ENCODE assay signal across 28 cellular contexts in genomic region chr12:132062481-132062880, GRCh38.
"Had no signal": no experiment of that assay in that cellular context is flagged by ENCODE, and none has a peak within 500 bp of the region (broad histone marks: within the 10 kb centered on the region; RNA-seq: fewer than 3 reads in every experiment).

No MANE protein-coding gene starts in this region.

- H3K4me3 ChIP-seq: ascending aorta, body of pancreas, K562, SJCRH30 had no signal

- H3K4me1 ChIP-seq: ascending aorta, body of pancreas, SJCRH30 had no signal

- DNase-seq: activated CD4-positive, alpha-beta T cell treated with anti-CD3 and anti-CD28 coated beads for 4 hours; activated CD8-positive, alpha-beta memory T cell treated with anti-CD3 and anti-CD28 coated beads, Interleukin-2, amount 10 ng/mL, durations not matched to agents 7 days and 5 days; activated naive CD8-positive, alpha-beta T cell treated with anti-CD3 and anti-CD28 coated beads, Interleukin-2, amount 50 U/mL, for 24 hours; activated T-cell treated with anti-CD3 and anti-CD28 coated beads, Interleukin-2, amount 50 U/mL, for 4 hours; amniotic stem cell; body of pancreas; central memory CD4-positive, alpha-beta T cell; Kasumi-1; NCI-H1105 treated with DMSO at 0.1 percent for 48 hours; NCI-H1436 treated with DMSO at 0.1 percent for 48 hours; NCI-H187; NCI-H2081 treated with DMSO at 0.1 percent for 48 hours; NCI-H2171; NCI-H2227 treated with DMSO at 0.1 percent for 48 hours; NCI-H526; NCI-H82; OCI-M1; Right ventricle myocardium superior; SJCRH30; SK-N-SH; T-helper 1 cell had no signal

- H3K27me3 ChIP-seq: ascending aorta, body of pancreas, SJCRH30 had no signal

- H3K27ac ChIP-seq: ascending aorta, body of pancreas, RWPE1, SJCRH30 had no signal

- H3K4me2 ChIP-seq: SK-N-SH had no signal

- H3K9ac ChIP-seq: SK-N-SH had no signal

- H3K27me3 Mint-ChIP-seq: activated CD8-positive, alpha-beta memory T cell treated with anti-CD3 and anti-CD28 coated beads, Interleukin-2, amount 10 ng/mL, durations not matched to agents 7 days and 5 days; activated naive CD4-positive, alpha-beta T cell treated with anti-CD3 and anti-CD28 coated beads, Interleukin-2, amount 50 U/mL, for 24 hours; activated naive CD8-positive, alpha-beta T cell treated with anti-CD3 and anti-CD28 coated beads, Interleukin-2, amount 50 U/mL, for 24 hours; activated T-helper 17 cell treated with anti-CD3 and anti-CD28 coated beads, Interleukin-2, amount 50 U/mL, for 72 hours had no signal

- H3K9me3 Mint-ChIP-seq: activated naive CD4-positive, alpha-beta T cell treated with anti-CD3 and anti-CD28 coated beads, Interleukin-2, amount 50 U/mL, for 24 hours; activated naive CD8-positive, alpha-beta T cell treated with anti-CD3 and anti-CD28 coated beads, Interleukin-2, amount 50 U/mL, for 24 hours; activated T-cell treated with anti-CD3 and anti-CD28 coated beads, Interleukin-2, amount 50 U/mL, for 4 hours; activated T-helper 17 cell treated with anti-CD3 and anti-CD28 coated beads, Interleukin-2, amount 50 U/mL, for 72 hours had no signal

- ATAC-seq: activated CD4-positive, CD25-positive, alpha-beta regulatory T cell treated with anti-CD3 and anti-CD28 coated beads, Interleukin-2, amount 50 U/mL, for 24 hours; activated CD8-positive, alpha-beta memory T cell treated with anti-CD3 and anti-CD28 coated beads, Interleukin-2, amount 10 ng/mL, durations not matched to agents 7 days and 5 days; activated naive CD8-positive, alpha-beta T cell treated with anti-CD3 and anti-CD28 coated beads, Interleukin-2, amount 50 U/mL, for 24 hours; activated T-cell treated with anti-CD3 and anti-CD28 coated beads, Interleukin-2, amount 50 U/mL, for 4 hours; activated T-helper 17 cell treated with anti-CD3 and anti-CD28 coated beads, Interleukin-2, amount 50 U/mL, for 72 hours; body of pancreas; K562; Panc1 had no signal

- H3K9me3 ChIP-seq: ascending aorta, body of pancreas, SJCRH30, SK-N-SH had no signal

- H3K4me3 Mint-ChIP-seq: activated CD8-positive, alpha-beta memory T cell treated with anti-CD3 and anti-CD28 coated beads, Interleukin-2, amount 10 ng/mL, durations not matched to agents 7 days and 5 days; activated naive CD4-positive, alpha-beta T cell treated with anti-CD3 and anti-CD28 coated beads, Interleukin-2, amount 50 U/mL, for 24 hours; activated naive CD8-positive, alpha-beta T cell treated with anti-CD3 and anti-CD28 coated beads, Interleukin-2, amount 50 U/mL, for 24 hours; activated T-cell treated with anti-CD3 and anti-CD28 coated beads, Interleukin-2, amount 50 U/mL, for 4 hours; activated T-helper 17 cell treated with anti-CD3 and anti-CD28 coated beads, Interleukin-2, amount 50 U/mL, for 72 hours had no signal

- H3K27ac Mint-ChIP-seq: activated CD8-positive, alpha-beta memory T cell treated with anti-CD3 and anti-CD28 coated beads, Interleukin-2, amount 10 ng/mL, durations not matched to agents 7 days and 5 days; activated naive CD8-positive, alpha-beta T cell treated with anti-CD3 and anti-CD28 coated beads, Interleukin-2, amount 50 U/mL, for 24 hours; activated T-helper 17 cell treated with anti-CD3 and anti-CD28 coated beads, Interleukin-2, amount 50 U/mL, for 72 hours had no signal
